Comparison of ENCODE assay signal across 2 cellular contexts in genomic region chr19:41441321-41441945, GRCh38.
A peak's percentile ranks its signal among the peaks of the same experiment; 100 is the strongest.
TF ChIP-seq lines count a peak whose summit lies in the region.

No MANE protein-coding gene starts in this region.

TF ChIP-seq in HEK293, 187 proteins besides CTCF, POLR2A, EP300 and RAD21:
- TF ChIP-seq KLF1 (tag by site-specific recombination; IDR thresholded peaks at IDR 0.05), result peak; percentile 23; the same call in 1 of the 2 replicates
- TF ChIP-seq ZNF362 (tag by site-specific recombination; IDR thresholded peaks at IDR 0.05), result no peak

TF ChIP-seq in K562, 482 proteins besides CTCF, POLR2A, EP300 and RAD21:
- TF ChIP-seq TAF15 (IDR thresholded peaks at IDR 0.05; ENCODE audit: low read depth, low read length), result no peak
- TF ChIP-seq BHLHE40 (IDR thresholded peaks at IDR 0.05; ENCODE audit: low read length), result peak; percentile 22; the same call in 1 of the 2 replicates
- no peak for TF ChIP-seq ZNF41 (CRISPR knock-in tag; conservative IDR thresholded peaks at IDR 0.05)
- no peak for TF ChIP-seq ZNF77 (CRISPR knock-in tag; IDR thresholded peaks at IDR 0.05)
- no peak for TF ChIP-seq AFF4 (CRISPR knock-in tag; IDR thresholded peaks at IDR 0.05)
- TF ChIP-seq BDP1 (IDR thresholded peaks at IDR 0.05; ENCODE audit: insufficient read depth, insufficient read length), result no peak
- no peak for TF ChIP-seq ZBTB12 (CRISPR knock-in tag; IDR thresholded peaks at IDR 0.05)
